ENCODE assay signal across 9 cellular contexts in genomic region chr22:45268167-45268957, GRCh38. TPM values are rescaled to one million over a fixed set of nuclear protein-coding genes. Genes with fewer than 3 reads are reported as not detected.
A peak's percentile ranks its signal among the peaks of the same experiment; 100 is the strongest.
DNase-seq lines count a peak whose midpoint lies in the region; ATAC-seq, FAIRE-seq and TF ChIP-seq lines count a peak whose summit lies in the region.
"Had no signal": no experiment of that assay in that cellular context is flagged by ENCODE, and none has a peak within 500 bp of the region (broad histone marks: within the 10 kb centered on the region; RNA-seq: fewer than 3 reads in every experiment).

No MANE protein-coding gene starts in this region.

- TF ChIP-seq POLR2A in suprapubic skin (IDR thresholded peaks at IDR 0.05), result no peak

- ATAC-seq in GM21786 (IDR thresholded peaks at IDR 0.05; ENCODE audit: unreplicated experiment), result no peak

- TF ChIP-seq CTCF in kidney (IDR thresholded peaks at IDR 0.05; ENCODE audit: borderline replicate concordance, extremely low read depth, insufficient read depth), result no peak
- no peak for TF ChIP-seq CTCF in suprapubic skin (IDR thresholded peaks at IDR 0.05)

- H3K27ac ChIP-seq in kidney (ENCODE audit: low read depth in 2 of 2, low read length in 2 of 2), result no peak overlapping the region
- no peak overlapping the region for H3K27ac ChIP-seq in suprapubic skin

- no peak for FAIRE-seq in kidney (lab: Jason Lieb, UNC)
- FAIRE-seq: colon had no signal

- no peak for TF ChIP-seq EP300 in suprapubic skin (IDR thresholded peaks at IDR 0.05)

- DNase-seq in activated effector memory CD4-positive, alpha-beta T cell treated with anti-CD3 and anti-CD28 coated beads, Interleukin-2, amount 50 U/mL, for 16 hours, result peak; percentile 70
- no peak for DNase-seq in activated effector memory CD4-positive, alpha-beta T cell treated with Interleukin-2 at 50 U/mL for 16 hours
- DNase-seq in NCI-H2171 (lab: John Stamatoyannopoulos, UW), result peak; percentile 35
- DNase-seq in astrocyte of the hippocampus (ENCODE audit: low read depth, low spot score), result peak; percentile 59
- no peak for DNase-seq in kidney
- peak in 1 of 2 donors; percentile 75 for DNase-seq in suprapubic skin (ENCODE audit: low spot score in 2 of 2)
- no peak for DNase-seq in midbrain (lab: John Stamatoyannopoulos, UW)

- intact Hi-C loops in kidney (cut with DNase I), result loop anchor here (5.0 kb wide), 1 partner anchor 169 kb away; no protein-coding TSS in a partner anchor

- H3K36me3 ChIP-seq in kidney (ENCODE audit: control insufficient read depth in 1 of 2, insufficient read depth in 2 of 2, low read length in 2 of 2) (no peaks in the 10 kb centered on the region), suprapubic skin (no peaks in the 10 kb centered on the region)

- H3K27me3 ChIP-seq in suprapubic skin, result no peaks in the 10 kb centered on the region

- peak overlapping the region in 1 of 2 donors; percentile 65 for H3K9ac ChIP-seq in kidney (ENCODE audit: low read length in 2 of 2)

- peaks cover 10 to 11% of the 10 kb centered on the region in 2 donors for H3K4me1 ChIP-seq in kidney (ENCODE audit: control insufficient read depth in 1 of 2, insufficient read depth in 1 of 2, low read depth in 1 of 2, low read length in 2 of 2)
- H3K4me1 ChIP-seq in suprapubic skin, result peaks cover 48% of the 10 kb centered on the region

- peak overlapping the region; percentile 47 to 71 for H3K4me3 ChIP-seq in kidney (ENCODE audit: low read length in 2 of 2)
- peak overlapping the region; percentile 74 for H3K4me3 ChIP-seq in suprapubic skin

- WGBS in suprapubic skin, result 3% methylated on average over 21 of the region's 47 CpGs

- H3K9me3 ChIP-seq in kidney (ENCODE audit: control insufficient read depth in 1 of 2, low read length in 2 of 2) (no peaks in the 10 kb centered on the region), suprapubic skin (no peaks in the 10 kb centered on the region)

RNA-seq across cellular contexts. Expression of gene UPK3A, which starts 16.4 kb away (rescaled TPM):
- total RNA-seq in kidney, result not detected
- polyA plus RNA-seq in kidney (ENCODE audit: insufficient read depth, low read depth, low replicate concordance), result not detected
- not detected for total RNA-seq in suprapubic skin

RNA-seq across cellular contexts. Expression of gene KIAA0930, which starts 27.7 kb away (rescaled TPM):
- total RNA-seq in kidney, result 55.4 TPM
- 26.4 TPM for polyA plus RNA-seq in kidney (ENCODE audit: insufficient read depth, low read depth, low replicate concordance)
- 100 to 1,000 TPM in 1 of 4 donors, 10 to 100 TPM in 3; 36.0 to 119 (median 74.4) TPM for total RNA-seq in suprapubic skin

RNA-seq across cellular contexts. Expression of gene FAM118A, which starts 41.4 kb away (rescaled TPM):
- total RNA-seq in kidney (13.0 TPM), suprapubic skin (10 to 100 TPM; 22.7 to 65.8 (median 37.2) TPM)
- polyA plus RNA-seq in kidney (ENCODE audit: insufficient read depth, low read depth, low replicate concordance), result 5.7 TPM

Comparison
In these comparisons a context has a peak if more than half of its experiments do, and no peak if none do; other contexts are left out.
1. DNase-seq: peak in activated effector memory CD4-positive, alpha-beta T cell treated with anti-CD3 and anti-CD28 coated beads, Interleukin-2, amount 50 U/mL, for 16 hours (single experiment), NCI-H2171 (single experiment) and astrocyte of the hippocampus (single experiment); none in activated effector memory CD4-positive, alpha-beta T cell treated with Interleukin-2 at 50 U/mL for 16 hours (single experiment), kidney (single experiment) and midbrain (single experiment).